2 cellular contexts compared by ENCODE assay signal in the genomic region with DNA sequence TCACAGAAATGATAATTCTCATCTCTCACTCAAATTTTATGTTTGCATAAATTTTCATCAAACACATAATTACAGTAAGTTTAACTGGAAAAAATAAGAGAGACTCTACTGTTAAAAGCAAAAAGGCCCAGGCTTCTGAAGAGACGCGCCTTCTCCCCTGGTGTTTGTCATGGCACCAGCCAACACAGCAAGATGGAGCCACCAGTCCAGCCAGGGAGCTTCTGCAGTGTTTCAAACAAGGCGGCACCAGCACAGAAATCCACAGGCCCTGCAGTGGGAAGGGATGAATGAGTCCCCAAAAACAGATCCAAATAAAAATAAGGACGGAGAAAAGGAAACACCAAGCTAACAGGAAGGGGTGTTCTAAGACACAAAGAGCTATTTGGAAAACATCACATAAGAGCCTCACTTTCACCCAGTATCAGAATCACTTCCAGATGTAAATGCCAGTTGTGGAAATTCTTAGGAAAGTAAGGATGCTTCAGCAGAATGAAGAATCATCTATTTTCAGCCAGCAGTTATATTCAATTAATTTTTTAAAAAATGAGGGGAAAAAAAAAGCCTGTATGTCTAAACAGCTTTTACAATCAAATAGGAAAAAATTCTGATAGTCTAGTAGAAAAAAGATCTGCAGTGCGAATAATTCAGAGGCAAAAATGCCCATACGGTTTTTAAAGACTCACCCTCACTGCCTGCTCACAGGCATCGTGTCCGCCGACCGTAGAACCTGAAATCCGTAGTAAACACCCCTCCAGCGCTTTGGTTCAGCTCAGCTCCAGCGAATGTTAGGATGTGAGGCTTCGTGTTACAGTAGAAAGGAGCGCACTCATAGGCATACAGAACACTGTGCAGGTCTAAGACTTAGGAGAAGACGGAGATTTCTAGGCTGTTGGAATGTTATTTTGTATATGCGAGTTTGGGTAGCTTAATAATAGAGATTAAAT.
TF ChIP-seq lines count a peak whose summit lies in the region.

No MANE protein-coding gene starts in this region.

TF ChIP-seq in SK-N-SH treated with all-trans-retinoic acid at 6 μM for 48 hours, 23 proteins besides CTCF, POLR2A, EP300 and RAD21 (continued from another document):
- TF ChIP-seq, protein P1, sequence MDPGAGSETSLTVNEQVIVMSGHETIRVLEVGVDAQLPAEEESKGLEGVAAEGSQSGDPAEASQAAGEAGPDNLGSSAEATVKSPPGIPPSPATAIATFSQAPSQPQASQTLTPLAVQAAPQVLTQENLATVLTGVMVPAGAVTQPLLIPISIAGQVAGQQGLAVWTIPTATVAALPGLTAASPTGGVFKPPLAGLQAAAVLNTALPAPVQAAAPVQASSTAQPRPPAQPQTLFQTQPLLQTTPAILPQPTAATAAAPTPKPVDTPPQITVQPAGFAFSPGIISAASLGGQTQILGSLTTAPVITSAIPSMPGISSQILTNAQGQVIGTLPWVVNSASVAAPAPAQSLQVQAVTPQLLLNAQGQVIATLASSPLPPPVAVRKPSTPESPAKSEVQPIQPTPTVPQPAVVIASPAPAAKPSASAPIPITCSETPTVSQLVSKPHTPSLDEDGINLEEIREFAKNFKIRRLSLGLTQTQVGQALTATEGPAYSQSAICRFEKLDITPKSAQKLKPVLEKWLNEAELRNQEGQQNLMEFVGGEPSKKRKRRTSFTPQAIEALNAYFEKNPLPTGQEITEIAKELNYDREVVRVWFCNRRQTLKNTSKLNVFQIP (CRISPR knock-in tag; IDR thresholded peaks at IDR 0.05; ENCODE audit: borderline replicate concordance, low read depth) = no peak
- TF ChIP-seq ZFP3 (CRISPR knock-in tag; IDR thresholded peaks at IDR 0.05) (no peak), ZNF565 (CRISPR knock-in tag; conservative IDR thresholded peaks at IDR 0.05; ENCODE audit: low read depth) (no peak), TCF4 (CRISPR knock-in tag; IDR thresholded peaks at IDR 0.05; ENCODE audit: borderline replicate concordance) (no peak), SNAI2 (CRISPR knock-in tag; IDR thresholded peaks at IDR 0.05) (no peak), OSR1 (CRISPR knock-in tag; IDR thresholded peaks at IDR 0.05) (no peak), GLIS3 (CRISPR knock-in tag; IDR thresholded peaks at IDR 0.05) (no peak), ARNTL (CRISPR knock-in tag; IDR thresholded peaks at IDR 0.05; ENCODE audit: borderline replicate concordance, low read depth) (no peak), BACH2 (CRISPR knock-in tag; IDR thresholded peaks at IDR 0.05; ENCODE audit: borderline replicate concordance) (no peak), CSDC2 (CRISPR knock-in tag; IDR thresholded peaks at IDR 0.05) (no peak), TOX (CRISPR knock-in tag; IDR thresholded peaks at IDR 0.05; ENCODE audit: borderline replicate concordance) (no peak), PPARA (CRISPR knock-in tag; IDR thresholded peaks at IDR 0.05; ENCODE audit: borderline replicate concordance) (no peak)
- TF ChIP-seq, protein P2, sequence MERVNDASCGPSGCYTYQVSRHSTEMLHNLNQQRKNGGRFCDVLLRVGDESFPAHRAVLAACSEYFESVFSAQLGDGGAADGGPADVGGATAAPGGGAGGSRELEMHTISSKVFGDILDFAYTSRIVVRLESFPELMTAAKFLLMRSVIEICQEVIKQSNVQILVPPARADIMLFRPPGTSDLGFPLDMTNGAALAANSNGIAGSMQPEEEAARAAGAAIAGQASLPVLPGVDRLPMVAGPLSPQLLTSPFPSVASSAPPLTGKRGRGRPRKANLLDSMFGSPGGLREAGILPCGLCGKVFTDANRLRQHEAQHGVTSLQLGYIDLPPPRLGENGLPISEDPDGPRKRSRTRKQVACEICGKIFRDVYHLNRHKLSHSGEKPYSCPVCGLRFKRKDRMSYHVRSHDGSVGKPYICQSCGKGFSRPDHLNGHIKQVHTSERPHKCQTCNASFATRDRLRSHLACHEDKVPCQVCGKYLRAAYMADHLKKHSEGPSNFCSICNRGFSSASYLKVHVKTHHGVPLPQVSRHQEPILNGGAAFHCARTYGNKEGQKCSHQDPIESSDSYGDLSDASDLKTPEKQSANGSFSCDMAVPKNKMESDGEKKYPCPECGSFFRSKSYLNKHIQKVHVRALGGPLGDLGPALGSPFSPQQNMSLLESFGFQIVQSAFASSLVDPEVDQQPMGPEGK (CRISPR knock-in tag; IDR thresholded peaks at IDR 0.05; ENCODE audit: borderline replicate concordance) = no peak
- TF ChIP-seq, protein P3, sequence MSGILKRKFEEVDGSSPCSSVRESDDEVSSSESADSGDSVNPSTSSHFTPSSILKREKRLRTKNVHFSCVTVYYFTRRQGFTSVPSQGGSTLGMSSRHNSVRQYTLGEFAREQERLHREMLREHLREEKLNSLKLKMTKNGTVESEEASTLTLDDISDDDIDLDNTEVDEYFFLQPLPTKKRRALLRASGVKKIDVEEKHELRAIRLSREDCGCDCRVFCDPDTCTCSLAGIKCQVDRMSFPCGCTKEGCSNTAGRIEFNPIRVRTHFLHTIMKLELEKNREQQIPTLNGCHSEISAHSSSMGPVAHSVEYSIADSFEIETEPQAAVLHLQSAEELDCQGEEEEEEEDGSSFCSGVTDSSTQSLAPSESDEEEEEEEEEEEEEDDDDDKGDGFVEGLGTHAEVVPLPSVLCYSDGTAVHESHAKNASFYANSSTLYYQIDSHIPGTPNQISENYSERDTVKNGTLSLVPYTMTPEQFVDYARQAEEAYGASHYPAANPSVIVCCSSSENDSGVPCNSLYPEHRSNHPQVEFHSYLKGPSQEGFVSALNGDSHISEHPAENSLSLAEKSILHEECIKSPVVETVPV (CRISPR knock-in tag; IDR thresholded peaks at IDR 0.05) = no peak

TF ChIP-seq in SK-N-SH, 30 proteins besides CTCF, POLR2A, EP300 and RAD21 (continued from another document):
- TF ChIP-seq POLR2AphosphoS5 (IDR thresholded peaks at IDR 0.05; ENCODE audit: low read depth, low read length) = no peak
- TF ChIP-seq EZH2phosphoT487 (IDR thresholded peaks at IDR 0.05; ENCODE audit: borderline replicate concordance, low read depth) = no peak
- TF ChIP-seq MXI1 (IDR thresholded peaks at IDR 0.05; ENCODE audit: low read depth, low read length) = no peak
- no peak for TF ChIP-seq FOXM1 (IDR thresholded peaks at IDR 0.05; ENCODE audit: low read depth)
TF ChIP-seq in SK-N-SH: peak in this region for 0.
